16 cellular contexts compared by ENCODE assay signal in genomic region chr4:124179521-124180186, GRCh38.
"Had no signal": no experiment of that assay in that cellular context is flagged by ENCODE, and none has a peak within 500 bp of the region (broad histone marks: within the 10 kb centered on the region; RNA-seq: fewer than 3 reads in every experiment).

No MANE protein-coding gene starts in this region.

- H3K27ac ChIP-seq: vagina had no signal

- DNase-seq: activated CD4-positive, alpha-beta T cell treated with anti-CD3 and anti-CD28 coated beads, Interleukin-2, amount 10 ng/mL, durations not matched to agents 7 days and 5 days; activated CD8-positive, alpha-beta T cell treated with anti-CD3 and anti-CD28 coated beads, Interleukin-2, amount 10 ng/mL, durations not matched to agents 7 days and 5 days; activated effector memory CD4-positive, alpha-beta T cell treated with Interleukin-2 at 50 U/mL for 16 hours; activated naive CD4-positive, alpha-beta T cell treated with anti-CD3 and anti-CD28 coated beads, Interleukin-2, amount 10 ng/mL, durations not matched to agents 7 days and 5 days; activated naive CD8-positive, alpha-beta T cell treated with anti-CD3 and anti-CD28 coated beads, Interleukin-2, amount 50 U/mL, for 24 hours; activated T-cell treated with anti-CD3 and anti-CD28 coated beads, Interleukin-2, amount 50 U/mL, for 24 hours; effector CD8-positive, alpha-beta T cell; hypothalamus; retina; stimulated activated CD4-positive, alpha-beta T cell treated with anti-CD3 and anti-CD28 coated beads, Interleukin-12 subunit alpha, Interleukin-12 subunit beta, amount 100 ng/mL, for 4 hours; stimulated activated CD4-positive, alpha-beta T cell treated with anti-CD3 and anti-CD28 coated beads, Interleukin-1b, Interleukin-23, amount 100 ng/mL, for 48 hours; stimulated activated CD8-positive, alpha-beta memory T cell treated with anti-CD3 and anti-CD28 coated beads, Interleukin-4, amount 100 ng/mL, for 48 hours; stimulated activated naive CD4-positive, alpha-beta T cell treated with Interleukin-2 at 50 U/mL for 16 hours; substantia nigra; trophoblast cell had no signal

- H3K36me3 ChIP-seq: vagina had no signal

- H3K9me3 ChIP-seq: vagina had no signal

- H3K4me3 ChIP-seq: vagina had no signal

- H3K27me3 ChIP-seq: vagina had no signal
